20 cellular contexts compared by ENCODE assay signal in the genomic region with DNA sequence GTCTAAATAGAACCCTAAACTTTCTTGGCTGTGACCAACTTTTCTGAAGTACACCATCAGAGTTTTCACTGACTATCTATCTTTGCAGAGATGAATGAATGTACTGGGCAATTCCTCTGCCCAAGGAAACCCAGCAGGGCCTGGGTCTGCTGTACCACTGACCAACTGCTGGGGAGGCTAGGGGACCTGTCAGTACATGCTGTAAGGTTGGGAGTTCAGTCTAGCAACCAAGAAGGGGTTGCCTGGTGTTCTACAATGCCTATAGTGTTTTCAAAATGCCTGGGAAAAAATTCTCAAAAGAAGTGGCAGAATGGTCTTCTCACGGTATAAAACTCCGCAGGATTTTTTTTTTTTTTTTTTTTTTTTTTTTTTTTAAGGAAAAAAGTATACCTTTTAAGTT.
DNase-seq lines count a peak whose midpoint lies in the region; ATAC-seq and TF ChIP-seq lines count a peak whose summit lies in the region.
"Had no signal": no experiment of that assay in that cellular context is flagged by ENCODE, and none has a peak within 500 bp of the region (broad histone marks: within the 10 kb centered on the region; RNA-seq: fewer than 3 reads in every experiment).

No MANE protein-coding gene starts in this region.

- TF ChIP-seq EP300 in gastroesophageal sphincter (IDR thresholded peaks at IDR 0.05), result no peak

- no peak overlapping the region for H2BK15ac ChIP-seq in IMR-90 (ENCODE audit: low read depth, low read length)

- peaks cover 17% of the 10 kb centered on the region; the same call in 1 of the 2 replicates for H4K20me1 ChIP-seq in IMR-90 (ENCODE audit: insufficient read depth, low read length)

- peak overlapping the region; percentile 24; the same call in 1 of the 2 replicates for H3K56ac ChIP-seq in IMR-90 (ENCODE audit: extremely low read depth, insufficient read depth, low read length)

- dilution Hi-C loops in IMR-90 (cut with HindIII; ENCODE audit: low sequenced_read_pairs, unreplicated experiment), result no loop called here

- TF ChIP-seq POLR2A in IMR-90 (IDR thresholded peaks at IDR 0.05; ENCODE audit: low read depth, low read length) (no peak), gastroesophageal sphincter (IDR thresholded peaks at IDR 0.05) (no peak), thyroid gland (IDR thresholded peaks at IDR 0.05) (no peak)

- peak overlapping the region; percentile 56 for H2BK5ac ChIP-seq in IMR-90 (ENCODE audit: low read depth, low read length, poor library complexity, severe bottlenecking)

- H3K36me3 ChIP-seq in IMR-90 (ENCODE audit: control insufficient read depth, insufficient read depth, low read length) (peaks cover 56% of the 10 kb centered on the region), gastroesophageal sphincter (peaks cover 10 to 79% of the 10 kb centered on the region in 2 donors), thoracic aorta (peaks cover 40% of the 10 kb centered on the region), thyroid gland (peaks cover 44 to 67% of the 10 kb centered on the region in 2 donors)

- H3K79me1 ChIP-seq in IMR-90 (ENCODE audit: low read depth in 1 of 2, low read length in 2 of 2), result peaks cover 0 to 44% of the 10 kb centered on the region in 2 experiments; a peak in 3 of 4 replicates

- no TSS peak for BruUV-seq in IMR-90 (replicated peaks; lab: Mats Ljungman, UMichigan)

- peak overlapping the region; percentile 69 for H4K91ac ChIP-seq in IMR-90 (ENCODE audit: insufficient read depth, low read depth, low read length)

- peak overlapping the region; percentile 8; the same call in 1 of the 2 replicates for H4K5ac ChIP-seq in IMR-90 (ENCODE audit: low read depth, low read length)

- H3K27me3 ChIP-seq in IMR-90 (ENCODE audit: control insufficient read depth, insufficient read depth, low read length), result no peaks in the 10 kb centered on the region
- no peaks in the 10 kb centered on the region for H3K27me3 ChIP-seq in gastroesophageal sphincter
- no peaks in the 10 kb centered on the region for H3K27me3 ChIP-seq in thoracic aorta (replicated peaks; ENCODE audit: insufficient read depth)
- H3K27me3 ChIP-seq in thyroid gland, result no peaks in the 10 kb centered on the region

- no peak overlapping the region for H3K4me3 Mint-ChIP-seq in chondrocyte (ENCODE audit: unreplicated experiment)
- H3K4me3 Mint-ChIP-seq: CD14-positive monocyte had no signal

- H3K9me3 Mint-ChIP-seq in chondrocyte (ENCODE audit: low read depth), result no peaks in the 10 kb centered on the region
- H3K9me3 Mint-ChIP-seq: CD14-positive monocyte had no signal

- peak overlapping the region; percentile 36; the same call in 1 of the 2 replicates for H3K9ac ChIP-seq in IMR-90 (ENCODE audit: low read depth, low read length)
- H3K9ac ChIP-seq: GM23248, KMS-11 had no signal

- no CpG with 5 or more reads among the region's 2 CpGs for WGBS in IMR-90 (ENCODE audit: extremely low coverage in 2 of 2, insufficient read length in 1 of 2), 2 experiments
- WGBS in gastroesophageal sphincter (ENCODE audit: low coverage in 1 of 2), 2 donors, result 23 to 100% methylated on average over 2 of the region's 2 CpGs
- WGBS in thyroid gland, 2 donors, result 67 to 79% methylated on average over 2 of the region's 2 CpGs

- ATAC-seq in IMR-90 (ENCODE audit: low read depth) (peak; percentile 15), gastroesophageal sphincter (no peak), thoracic aorta (ENCODE audit: insufficient number of reproducible peaks, low FRiP score, low read depth) (no peak), HG02870 (IDR thresholded peaks at IDR 0.05; ENCODE audit: unreplicated experiment) (no peak)
- ATAC-seq: PC-3 had no signal

- peak overlapping the region; percentile 15 for H3K4me2 ChIP-seq in IMR-90 (ENCODE audit: low read depth, low read length)
- H3K4me2 ChIP-seq: KMS-11 had no signal

- POLR2A ChIA-PET in IMR-90 (lab: Charles Lee; ENCODE audit: unreplicated experiment), result no interaction called here

- H3K14ac ChIP-seq in IMR-90 (replicated peaks; ENCODE audit: low read depth, low read length), result 0 out of 2 replicates have a peak overlapping the region, but pooled peaks have one; percentile 2

- TF ChIP-seq RAD21 in IMR-90 (IDR thresholded peaks at IDR 0.05; ENCODE audit: low read length), result no peak

- H2AK5ac ChIP-seq in IMR-90 (ENCODE audit: low read depth, low read length), result peak overlapping the region; percentile 85

- peak overlapping the region; percentile 95 for H3K27ac Mint-ChIP-seq in chondrocyte (ENCODE audit: unreplicated experiment)
- H3K27ac Mint-ChIP-seq: CD14-positive monocyte had no signal

- H2AFZ ChIP-seq in IMR-90 (replicated peaks; ENCODE audit: low read length, poor library complexity), result no peak overlapping the region
- H2AFZ ChIP-seq: GM23248 had no signal

- H2AK9ac ChIP-seq in IMR-90 (replicated peaks; ENCODE audit: low read depth, low read length, poor library complexity), result no peak overlapping the region

- H3K4me1 Mint-ChIP-seq in chondrocyte (ENCODE audit: low read depth), result peaks cover 45% of the 10 kb centered on the region
- H3K4me1 Mint-ChIP-seq: CD14-positive monocyte had no signal

- CTCF ChIA-PET in IMR-90 (lab: Yijun Ruan, JAX), result interaction anchor here (0.6 to 1.4 kb wide), 4 partner anchors 158 to 169 kb away, joined by 3 to 8 read pairs (median 4); a partner anchor contains a TSS

- DNase-seq in IMR-90 (no peak), chondrocyte (ENCODE audit: low spot score) (no peak), thoracic aorta (ENCODE audit: low spot score) (no peak), thyroid gland (no peak), NCI-H345 treated with DMSO at 0.1 percent for 48 hours (lab: John Stamatoyannopoulos, UW; ENCODE audit: unreplicated experiment) (no peak)
- DNase-seq in activated T-cell treated with anti-CD3 and anti-CD28 coated beads, Interleukin-2, amount 50 U/mL, for 1 hour, result no peak
- DNase-seq: AML-193, DMS 273 treated with DMSO at 0.1 percent for 48 hours, DND-41, GM23248, NCI-H1417 treated with DMSO at 0.1 percent for 48 hours, NCI-H187 treated with DMSO at 0.1 percent for 48 hours, NCI-H226, NCI-H524 treated with DMSO at 0.1 percent for 48 hours, PC-3 had no signal

- H3K36me3 Mint-ChIP-seq in chondrocyte (ENCODE audit: low read depth), result peaks cover 43% of the 10 kb centered on the region

- peak overlapping the region; percentile 34; the same call in 1 of the 2 replicates for H2BK20ac ChIP-seq in IMR-90 (ENCODE audit: low read depth, low read length)

- peak overlapping the region in 1 of 2 experiments; percentile 48; a peak in 2 of 4 replicates for H4K8ac ChIP-seq in IMR-90 (ENCODE audit: low read depth in 2 of 2, low read length in 2 of 2)

- peaks cover 21% of the 10 kb centered on the region for H3K9me1 ChIP-seq in IMR-90 (ENCODE audit: insufficient read depth, low read length)

- H3K27me3 Mint-ChIP-seq in chondrocyte (ENCODE audit: low read depth), result no peaks in the 10 kb centered on the region

- no peak overlapping the region for H3K4me3 ChIP-seq in IMR-90 (ENCODE audit: insufficient read depth, low read depth, low read length)
- H3K4me3 ChIP-seq in gastroesophageal sphincter, result no peak overlapping the region
- no peak overlapping the region for H3K4me3 ChIP-seq in thoracic aorta
- H3K4me3 ChIP-seq in thyroid gland (replicated peaks in 1 of 3), result no peak overlapping the region
- H3K4me3 ChIP-seq: GM23248 had no signal

- H3K9me3 ChIP-seq in IMR-90 (ENCODE audit: control insufficient read depth, insufficient read depth, low read length) (no peaks in the 10 kb centered on the region), gastroesophageal sphincter (no peaks in the 10 kb centered on the region), thoracic aorta (no peaks in the 10 kb centered on the region), thyroid gland (no peaks in the 10 kb centered on the region)

- in situ Hi-C loops in IMR-90 (cut with MboI; ENCODE audit: low sequenced_read_pairs), result loop anchor here (10.0 kb wide), 1 partner anchor 158 kb away; a partner anchor contains a TSS

- peak overlapping the region; percentile 48 for H2BK120ac ChIP-seq in IMR-90 (ENCODE audit: low read depth, low read length)

- intact Hi-C loops in IMR-90 (cut with micrococcal nuclease), result loop anchor here (1.0 kb wide), 1 partner anchor 158 kb away; no protein-coding TSS in a partner anchor
- intact Hi-C loops in thyroid gland (cut with DNase I), result no loop called here

- TF ChIP-seq CTCF in IMR-90 (conservative IDR thresholded peaks at IDR 0.05; ENCODE audit: low read depth, low read length), result no peak
- TF ChIP-seq CTCF in chondrocyte (IDR thresholded peaks at IDR 0.05), result peak; percentile 50
- TF ChIP-seq CTCF in gastroesophageal sphincter (IDR thresholded peaks at IDR 0.05), result no peak
- TF ChIP-seq CTCF in thoracic aorta (IDR thresholded peaks at IDR 0.05), result no peak
- TF ChIP-seq CTCF in thyroid gland (IDR thresholded peaks at IDR 0.05), result no peak

- H3K4me1 ChIP-seq in IMR-90 (ENCODE audit: control insufficient read depth, insufficient read depth, low read length) (peaks cover 15% of the 10 kb centered on the region), gastroesophageal sphincter (peaks cover 0 to 9% (median 3%) of the 10 kb centered on the region in 3 donors), thoracic aorta (ENCODE audit: control insufficient read depth in 1 of 2, low read depth in 2 of 2) (peaks cover 7 to 26% of the 10 kb centered on the region in 2 donors), thyroid gland (no peaks in the 10 kb centered on the region)

- H3K18ac ChIP-seq in IMR-90 (ENCODE audit: low read depth, low read length), result peak overlapping the region; percentile 64

- H3K23ac ChIP-seq in IMR-90 (ENCODE audit: low read depth, low read length), result 0 out of 2 replicates have a peak overlapping the region, but pooled peaks have one; percentile 3

- H3K27ac ChIP-seq in IMR-90 (ENCODE audit: insufficient read depth, low read length), result peak overlapping the region; percentile 98
- peak overlapping the region in 3 of 4 donors; percentile 19 to 41 (median 23) for H3K27ac ChIP-seq in gastroesophageal sphincter
- peak overlapping the region; percentile 70 to 71 for H3K27ac ChIP-seq in thoracic aorta
- H3K27ac ChIP-seq in thyroid gland, result peak overlapping the region in 1 of 3 donors; percentile 14
- H3K27ac ChIP-seq: GM23248, KMS-11, RWPE1 had no signal

- H3K4ac ChIP-seq in IMR-90 (ENCODE audit: low read depth, low read length), result peak overlapping the region; percentile 8

TF ChIP-seq in IMR-90, 13 proteins besides CTCF, POLR2A, EP300 and RAD21:
- no peak for TF ChIP-seq MAFK (IDR thresholded peaks at IDR 0.05; ENCODE audit: low read depth, low read length)
- TF ChIP-seq, protein P1, sequence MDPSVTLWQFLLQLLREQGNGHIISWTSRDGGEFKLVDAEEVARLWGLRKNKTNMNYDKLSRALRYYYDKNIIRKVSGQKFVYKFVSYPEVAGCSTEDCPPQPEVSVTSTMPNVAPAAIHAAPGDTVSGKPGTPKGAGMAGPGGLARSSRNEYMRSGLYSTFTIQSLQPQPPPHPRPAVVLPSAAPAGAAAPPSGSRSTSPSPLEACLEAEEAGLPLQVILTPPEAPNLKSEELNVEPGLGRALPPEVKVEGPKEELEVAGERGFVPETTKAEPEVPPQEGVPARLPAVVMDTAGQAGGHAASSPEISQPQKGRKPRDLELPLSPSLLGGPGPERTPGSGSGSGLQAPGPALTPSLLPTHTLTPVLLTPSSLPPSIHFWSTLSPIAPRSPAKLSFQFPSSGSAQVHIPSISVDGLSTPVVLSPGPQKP (IDR thresholded peaks at IDR 0.05; ENCODE audit: borderline replicate concordance, low read depth, low read length), result no peak
- TF ChIP-seq RFX5 (IDR thresholded peaks at IDR 0.05; ENCODE audit: low read depth, low read length), result no peak
- no peak for TF ChIP-seq BHLHE40 (IDR thresholded peaks at IDR 0.05; ENCODE audit: low read depth, low read length)
